ENCODE assay signal across 19 cellular contexts in the genomic region with DNA sequence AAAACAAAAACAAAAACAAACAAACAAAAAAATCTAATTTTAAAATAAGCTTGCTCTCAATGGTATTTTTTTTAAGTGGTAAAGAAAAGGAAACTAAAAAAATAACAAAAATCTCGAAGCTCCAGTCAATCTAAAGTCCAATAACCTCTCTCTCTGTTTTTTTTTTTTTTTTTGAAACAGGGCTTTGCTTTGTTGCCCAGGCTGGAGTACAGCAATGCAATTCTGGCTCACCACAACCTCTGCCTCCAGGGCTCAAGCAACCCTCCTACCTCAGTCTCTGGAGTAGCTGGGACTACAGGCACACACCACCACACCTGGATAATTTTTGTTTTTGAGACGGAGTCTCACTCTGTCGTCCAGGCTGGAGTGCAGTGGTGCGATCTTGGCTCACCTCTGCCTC. TPM values are rescaled to one million over a fixed set of nuclear protein-coding genes. Genes with fewer than 3 reads are reported as not detected.
DNase-seq lines count a peak whose midpoint lies in the region; ATAC-seq and TF ChIP-seq lines count a peak whose summit lies in the region.
"Had no signal": no experiment of that assay in that cellular context is flagged by ENCODE, and none has a peak within 500 bp of the region (broad histone marks: within the 10 kb centered on the region; RNA-seq: fewer than 3 reads in every experiment).

No MANE protein-coding gene starts in this region.

- H3K36me3 ChIP-seq in right lobe of liver, result no peaks in the 10 kb centered on the region

- no peak overlapping the region for H3K4me3 ChIP-seq in right lobe of liver
- H3K4me3 ChIP-seq: A549, GM23248 had no signal

- no peak for TF ChIP-seq CTCF in right lobe of liver (IDR thresholded peaks at IDR 0.05)

- H3K4me1 ChIP-seq in right lobe of liver, result peaks cover 0 to 58% (median 17%) of the 10 kb centered on the region in 4 donors

- peak overlapping the region; percentile 50 to 88 (median 74) for H3K27ac ChIP-seq in right lobe of liver
- H3K27ac ChIP-seq: A549, GM23248 had no signal

- WGBS in right lobe of liver (ENCODE audit: insufficient coverage, low coverage, low lambda C conversion rate, missing lambda C conversion rate), result 33% methylated on average over 1 of the region's 4 CpGs

- DNase-seq in COLO829 (ENCODE audit: low spot score), result peak; percentile 15
- DNase-seq in RPMI7951 (ENCODE audit: low read depth), result peak; percentile 8
- DNase-seq in left lobe of liver (ENCODE audit: low spot score), result peak; percentile 54
- DNase-seq in right lobe of liver, result peak in 1 of 3 donors; percentile 65
- DNase-seq in AML-193 (lab: John Stamatoyannopoulos, UW), result no peak
- DNase-seq: 8988T; ACHN; C1 segment of cervical spinal cord; Caco-2; CD4-positive, alpha-beta memory T cell; DMS153; DND-41; GM23248; H9 had no signal

- H3K9me3 ChIP-seq in right lobe of liver, result no peaks in the 10 kb centered on the region
- H3K9me3 ChIP-seq: A549, Caco-2 had no signal

- no peak for TF ChIP-seq POLR2A in right lobe of liver (IDR thresholded peaks at IDR 0.05)

- ATAC-seq in left lobe of liver, result peak; percentile 64
- peak; percentile 48 to 71 (median 65) for ATAC-seq in right lobe of liver
- ATAC-seq in HG03159 (IDR thresholded peaks at IDR 0.05; ENCODE audit: unreplicated experiment), result no peak
- ATAC-seq in GM21447 (IDR thresholded peaks at IDR 0.05; ENCODE audit: unreplicated experiment), result no peak
- no peak for ATAC-seq in HG03432 (IDR thresholded peaks at IDR 0.05; ENCODE audit: unreplicated experiment)
- ATAC-seq: A549, HCT116 had no signal

- intact Hi-C loops in right lobe of liver (cut with DNase I), result no loop called here

- no peaks in the 10 kb centered on the region for H3K27me3 ChIP-seq in right lobe of liver

RNA-seq across cellular contexts. Expression of a gene that starts 25.9 kb away (rescaled TPM):
- 2.0 and 2.4 TPM in 2 replicates for total RNA-seq in RPMI7951 (2014; rRNA removed; shearing (Covaris generic))
- 112 TPM for total RNA-seq in left lobe of liver
- 100 to 1,000 TPM in 1 of 6 experiments, 10 to 100 TPM in 5; 76.2 to 103 (median 89.3) TPM for total RNA-seq in right lobe of liver
- total RNA-seq: CD4-positive, alpha-beta memory T cell had no signal

Comparison
In these comparisons a context has a peak if more than half of its experiments do, and no peak if none do; other contexts are left out.
1. DNase-seq: peak in COLO829 (single experiment), RPMI7951 (single experiment) and left lobe of liver (single experiment); none in AML-193 (0 of 2).
2. ATAC-seq: peak in left lobe of liver (single experiment) and right lobe of liver (4 of 4); none in HG03159 (single experiment), GM21447 (single experiment) and HG03432 (single experiment).
3. RNA of a gene that starts 25.9 kb away (total RNA-seq): 112 TPM in left lobe of liver (single experiment) and 76.2 to 103 TPM in right lobe of liver; 2.0 to 2.4 TPM in RPMI7951; every median in the first group is over 10 times any median in the second.